Comparison of ENCODE assay signal across 14 cellular contexts in the genomic region with DNA sequence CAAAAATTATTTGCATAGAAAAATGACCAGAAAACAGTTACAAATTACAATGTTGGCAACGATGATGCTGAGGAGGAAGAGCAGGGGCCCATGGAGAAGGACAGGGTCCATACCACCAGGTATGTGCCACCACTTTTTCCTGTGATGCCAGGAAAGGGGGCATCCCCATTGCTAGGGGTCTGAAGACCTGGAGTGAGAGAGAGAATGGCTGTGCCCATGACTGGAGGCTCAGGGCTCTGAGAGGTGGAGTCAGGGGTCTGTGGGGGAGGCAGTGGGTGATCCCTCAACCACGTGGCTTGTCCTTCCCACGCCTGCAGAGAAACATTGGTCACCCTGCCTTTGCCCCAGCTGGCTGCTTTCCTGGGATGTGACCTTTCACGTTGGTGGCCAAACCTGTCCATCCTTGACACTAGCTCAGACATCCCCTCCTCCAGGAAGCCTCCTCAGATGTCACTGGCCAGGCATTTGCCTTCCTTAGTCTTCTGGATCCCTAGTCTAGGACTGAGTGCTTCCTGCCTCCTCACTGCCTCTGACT.
"Had no signal": no experiment of that assay in that cellular context is flagged by ENCODE, and none has a peak within 500 bp of the region (broad histone marks: within the 10 kb centered on the region; RNA-seq: fewer than 3 reads in every experiment).

No MANE protein-coding gene starts in this region.

- H3K4me3 Mint-ChIP-seq: immature natural killer cell, neural progenitor cell, T-cell, type B pancreatic cell had no signal

- H3K27me3 Mint-ChIP-seq: T-cell had no signal

- H3K27ac Mint-ChIP-seq: neural progenitor cell, T-cell, type B pancreatic cell had no signal

- DNase-seq: activated CD4-positive, alpha-beta T cell treated with anti-CD3 and anti-CD28 coated beads for 48 hours; activated CD8-positive, alpha-beta memory T cell treated with anti-CD3 and anti-CD28 coated beads for 24 hours; activated effector memory CD4-positive, alpha-beta T cell treated with Interleukin-2 at 50 U/mL for 16 hours; activated naive CD4-positive, alpha-beta T cell treated with anti-CD3 and anti-CD28 coated beads, Interleukin-2, amount 50 U/mL, for 16 hours; dermis blood vessel endothelial cell; heart left ventricle; immature natural killer cell; left cardiac atrium; midbrain; stimulated activated CD4-positive, alpha-beta T cell treated with anti-CD3 and anti-CD28 coated beads, Interleukin-2, amount 100 ng/mL, for 48 hours; stimulated activated naive CD4-positive, alpha-beta T cell treated with Interleukin-2 at 50 U/mL for 16 hours; T-cell had no signal

- H3K9me3 Mint-ChIP-seq: neural progenitor cell, T-cell, type B pancreatic cell had no signal

- H3K36me3 Mint-ChIP-seq: immature natural killer cell, neural progenitor cell, T-cell, type B pancreatic cell had no signal

- ATAC-seq: left cardiac atrium, T-cell had no signal
